ENCODE assay signal across 25 cellular contexts in the genomic region with DNA sequence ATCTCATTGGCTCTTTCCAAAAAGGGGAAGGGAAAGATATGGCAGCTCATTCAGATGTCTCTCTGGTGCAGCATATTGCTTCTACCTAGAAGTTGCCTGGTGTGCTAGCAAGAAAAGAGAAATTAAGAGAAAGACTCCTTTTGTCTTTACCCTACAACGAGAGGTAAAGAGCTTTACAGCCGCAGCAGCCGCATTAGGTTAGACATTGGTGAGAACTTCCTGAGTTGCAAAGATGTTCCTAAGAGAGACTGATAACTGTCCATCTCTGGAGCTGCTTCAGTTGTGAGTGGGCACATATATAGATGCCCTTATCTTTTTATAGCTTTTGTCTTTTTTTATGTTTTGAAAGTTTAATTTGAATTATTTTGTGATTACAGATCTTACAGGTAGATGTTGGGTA.
DNase-seq lines count a peak whose midpoint lies in the region; ATAC-seq, FAIRE-seq and TF ChIP-seq lines count a peak whose summit lies in the region.
"Had no signal": no experiment of that assay in that cellular context is flagged by ENCODE, and none has a peak within 500 bp of the region (broad histone marks: within the 10 kb centered on the region; RNA-seq: fewer than 3 reads in every experiment).

No MANE protein-coding gene starts in this region.

- H3K36me3 ChIP-seq in endodermal cell (ENCODE audit: control insufficient read depth, insufficient read depth, low read length), result no peaks in the 10 kb centered on the region
- H3K36me3 ChIP-seq in small intestine (ENCODE audit: control insufficient read depth in 2 of 2, insufficient read depth in 2 of 2, low read length in 2 of 2), result no peaks in the 10 kb centered on the region

- TF ChIP-seq CTCF in endodermal cell (conservative IDR thresholded peaks at IDR 0.05), result no peak

- 87 to 93% methylated on average over 2 to 3 of the region's 3 CpGs for WGBS in endodermal cell (ENCODE audit: insufficient coverage in 1 of 2, insufficient read length in 1 of 2), 2 experiments
- 87 to 91% (median 90%) methylated on average over 3 of the region's 3 CpGs for WGBS in small intestine, 3 donors

- no peaks in the 10 kb centered on the region for H3K27me3 Mint-ChIP-seq in stimulated activated naive CD8-positive, alpha-beta T cell treated with anti-CD3 and anti-CD28 coated beads, Interleukin-15, Interleukin-2, amounts not matched to agents 100 ng/mL and 50 ng/mL, for 24 hours
- H3K27me3 Mint-ChIP-seq in endodermal cell (ENCODE audit: insufficient read depth), result peaks cover 36% of the 10 kb centered on the region
- H3K27me3 Mint-ChIP-seq: activated naive CD8-positive, alpha-beta T cell had no signal

- peaks cover 22% of the 10 kb centered on the region for H3K4me1 Mint-ChIP-seq in stimulated activated naive CD8-positive, alpha-beta T cell treated with anti-CD3 and anti-CD28 coated beads, Interleukin-15, Interleukin-2, amounts not matched to agents 100 ng/mL and 50 ng/mL, for 24 hours (ENCODE audit: low read depth)
- H3K4me1 Mint-ChIP-seq in endodermal cell, result peaks cover 42% of the 10 kb centered on the region

- ATAC-seq in stimulated activated naive CD8-positive, alpha-beta T cell treated with anti-CD3 and anti-CD28 coated beads, Interleukin-15, Interleukin-2, amounts not matched to agents 100 U/mL and 50 U/mL, for 24 hours, result no peak
- ATAC-seq in GM21390 (IDR thresholded peaks at IDR 0.05; ENCODE audit: unreplicated experiment), result no peak
- ATAC-seq: esophagus mucosa, GM23338, Panc1 had no signal

- no peaks in the 10 kb centered on the region for H3K9me3 Mint-ChIP-seq in stimulated activated naive CD8-positive, alpha-beta T cell treated with anti-CD3 and anti-CD28 coated beads, Interleukin-15, Interleukin-2, amounts not matched to agents 100 ng/mL and 50 ng/mL, for 24 hours
- H3K9me3 Mint-ChIP-seq in endodermal cell, result no peaks in the 10 kb centered on the region
- H3K9me3 Mint-ChIP-seq: activated B cell treated with CpG ODN at 0.5 μM for 24 hours, GM23338 had no signal

- no peak overlapping the region for H3K4me3 ChIP-seq in endodermal cell (ENCODE audit: low read length)
- H3K4me3 ChIP-seq in small intestine (ENCODE audit: low read depth in 1 of 2, low read length in 2 of 2), result no peak overlapping the region
- H3K4me3 ChIP-seq: GM23338, lower lobe of right lung, stomach had no signal

- FAIRE-seq in urothelium cell line (lab: Jason Lieb, UNC) (peak; percentile 5), small intestine (lab: Jason Lieb, UNC) (no peak)

- H3K4me3 Mint-ChIP-seq in stimulated activated naive CD8-positive, alpha-beta T cell treated with anti-CD3 and anti-CD28 coated beads, Interleukin-15, Interleukin-2, amounts not matched to agents 100 ng/mL and 50 ng/mL, for 24 hours, result no peak overlapping the region
- H3K4me3 Mint-ChIP-seq in endodermal cell, result no peak overlapping the region
- H3K4me3 Mint-ChIP-seq: activated B cell treated with CpG ODN at 0.5 μM for 24 hours; activated naive CD8-positive, alpha-beta T cell; GM23338 had no signal

- no peak for DNase-seq in stimulated activated naive CD8-positive, alpha-beta T cell treated with anti-CD3 and anti-CD28 coated beads, Interleukin-15, Interleukin-2, amounts not matched to agents 100 U/mL and 50 U/mL, for 24 hours
- DNase-seq in OCI-M1 (lab: John Stamatoyannopoulos, UW) (peak; percentile 94), endodermal cell (no peak), urothelium cell line (ENCODE audit: low spot score) (no peak), small intestine (no peak), GOT3 (lab: John Stamatoyannopoulos, UW) (no peak)
- DNase-seq: activated B cell treated with CpG ODN at 0.5 μM for 24 hours; Caco-2; effector CD4-positive, alpha-beta T cell; foreskin melanocyte; lower lobe of right lung; NCI-H1092 treated with DMSO at 0.1 percent for 48 hours; NCI-H2081; NCI-H446; occipital lobe; retina; stimulated activated CD4-positive, alpha-beta T cell treated with anti-CD3 and anti-CD28 coated beads, Interleukin-4, amount 100 ng/mL, for 4 hours; stomach; trophoblast cell had no signal

- no peak overlapping the region for H3K9ac ChIP-seq in endodermal cell (ENCODE audit: extremely low read depth, low read length, poor library complexity, severe bottlenecking)

- no peaks in the 10 kb centered on the region for H3K36me3 Mint-ChIP-seq in stimulated activated naive CD8-positive, alpha-beta T cell treated with anti-CD3 and anti-CD28 coated beads, Interleukin-15, Interleukin-2, amounts not matched to agents 100 ng/mL and 50 ng/mL, for 24 hours (ENCODE audit: low read depth)
- no peaks in the 10 kb centered on the region for H3K36me3 Mint-ChIP-seq in endodermal cell (ENCODE audit: low read depth)

- H3K9me3 ChIP-seq in endodermal cell (ENCODE audit: control insufficient read depth, low read length) (no peaks in the 10 kb centered on the region), small intestine (ENCODE audit: control insufficient read depth, low read depth) (no peaks in the 10 kb centered on the region)
- H3K9me3 ChIP-seq: Caco-2, lower lobe of right lung, stomach had no signal

- H3K4me1 ChIP-seq in endodermal cell (ENCODE audit: control insufficient read depth, insufficient read depth, low read length) (peaks cover 31% of the 10 kb centered on the region), small intestine (ENCODE audit: control insufficient read depth in 2 of 2, insufficient read depth in 1 of 2, low read depth in 1 of 2, low read length in 1 of 2) (no peaks in the 10 kb centered on the region)

- peak overlapping the region; percentile 50 for H3K27ac Mint-ChIP-seq in stimulated activated naive CD8-positive, alpha-beta T cell treated with anti-CD3 and anti-CD28 coated beads, Interleukin-15, Interleukin-2, amounts not matched to agents 100 ng/mL and 50 ng/mL, for 24 hours
- H3K27ac Mint-ChIP-seq in endodermal cell, result peak overlapping the region; percentile 18
- H3K27ac Mint-ChIP-seq: activated B cell treated with CpG ODN at 0.5 μM for 24 hours; activated naive CD8-positive, alpha-beta T cell; GM23338 had no signal

- H3K27ac ChIP-seq in endodermal cell (ENCODE audit: low read depth, low read length) (no peak overlapping the region), small intestine (ENCODE audit: low read depth in 1 of 2, low read length in 1 of 2) (no peak overlapping the region)

- H3K27me3 ChIP-seq in endodermal cell (ENCODE audit: control insufficient read depth, insufficient read depth, low read length, poor library complexity, severe bottlenecking) (peaks cover 27% of the 10 kb centered on the region), small intestine (ENCODE audit: control insufficient read depth in 2 of 2, insufficient read depth in 2 of 2, low read length in 2 of 2) (no peaks in the 10 kb centered on the region)
- H3K27me3 ChIP-seq: stomach had no signal
